In genomic region chr19:42246143-42246868, GRCh38 we compare ENCODE assay signal across 8 cellular contexts. TPM values are rescaled to one million over a fixed set of nuclear protein-coding genes. Genes with fewer than 3 reads are reported as not detected.
A peak's percentile ranks its signal among the peaks of the same experiment; 100 is the strongest.
DNase-seq lines count a peak whose midpoint lies in the region; ATAC-seq and TF ChIP-seq lines count a peak whose summit lies in the region.

No MANE protein-coding gene starts in this region.

- H3K27me3 ChIP-seq in OCI-LY3 (ENCODE audit: low read depth, low read length) (no peaks in the 10 kb centered on the region), colonic mucosa (no peaks in the 10 kb centered on the region), lung (ENCODE audit: control insufficient read depth, insufficient read depth) (no peaks in the 10 kb centered on the region), tibial nerve (no peaks in the 10 kb centered on the region)

- TF ChIP-seq CTCF in OCI-LY3 (IDR thresholded peaks at IDR 0.05; ENCODE audit: low read depth, low read length) (no peak), colonic mucosa (IDR thresholded peaks at IDR 0.05) (peak; percentile 54), lung (IDR thresholded peaks at IDR 0.05; ENCODE audit: control extremely low read depth, extremely low read depth) (peak; percentile 29), tibial nerve (IDR thresholded peaks at IDR 0.05) (peak; percentile 41 to 83 (median 67))

- no peak overlapping the region for H3K9ac ChIP-seq in OCI-LY3 (ENCODE audit: low read length)
- H3K9ac ChIP-seq in colonic mucosa (ENCODE audit: low read depth in 2 of 2, low read length in 2 of 2), result no peak overlapping the region

- H2AFZ ChIP-seq in OCI-LY3 (ENCODE audit: low read depth, low read length), result no peak overlapping the region

- peaks cover 20% of the 10 kb centered on the region for H3K4me1 ChIP-seq in OCI-LY3 (ENCODE audit: low read length)
- peaks cover 3% of the 10 kb centered on the region for H3K4me1 ChIP-seq in colonic mucosa
- peaks cover 4 to 6% of the 10 kb centered on the region in 2 donors for H3K4me1 ChIP-seq in lung (ENCODE audit: control insufficient read depth in 2 of 2, insufficient read depth in 2 of 2, low read length in 2 of 2)
- peaks cover 0 to 81% (median 55%) of the 10 kb centered on the region in 4 donors for H3K4me1 ChIP-seq in tibial nerve

- peaks cover 17% of the 10 kb centered on the region for H4K20me1 ChIP-seq in OCI-LY3 (ENCODE audit: insufficient read depth, low read length)

- H3K79me2 ChIP-seq in OCI-LY3 (ENCODE audit: low read length), result peaks cover 38% of the 10 kb centered on the region

- intact Hi-C loops in colonic mucosa (cut with DNase I), result loop anchor here (2.0 to 5.0 kb wide), 3 partner anchors 32 to 114 kb away; partner anchors contain the start of gene POU2F2

- peaks cover 15% of the 10 kb centered on the region for H3K36me3 ChIP-seq in OCI-LY3 (replicated peaks; ENCODE audit: low read depth, low read length)
- H3K36me3 ChIP-seq in colonic mucosa, result no peaks in the 10 kb centered on the region
- peaks cover 7 to 19% of the 10 kb centered on the region in 2 donors for H3K36me3 ChIP-seq in lung (ENCODE audit: control insufficient read depth in 2 of 2, insufficient read depth in 2 of 2, low read length in 2 of 2)
- H3K36me3 ChIP-seq in tibial nerve, result peaks cover 0 to 34% (median 0%) of the 10 kb centered on the region in 3 donors

- peak in 1 of 2 donors; percentile 66 for TF ChIP-seq EP300 in tibial nerve (IDR thresholded peaks at IDR 0.05)

- H3K4me3 ChIP-seq in OCI-LY3 (ENCODE audit: low read length), result no peak overlapping the region
- H3K4me3 ChIP-seq in colonic mucosa, result no peak overlapping the region
- H3K4me3 ChIP-seq in lung, result no peak overlapping the region
- H3K4me3 ChIP-seq in tibial nerve, result no peak overlapping the region

- ATAC-seq in lung (ENCODE audit: insufficient read depth, low FRiP score) (no peak), GM19351 (IDR thresholded peaks at IDR 0.05; ENCODE audit: unreplicated experiment) (no peak)

- TF ChIP-seq POLR2A in tibial nerve (IDR thresholded peaks at IDR 0.05), result no peak

- 29 to 37% methylated on average over 10 of the region's 10 CpGs for WGBS in lung, 2 donors
- 8 to 17% methylated on average over 10 of the region's 10 CpGs for WGBS in tibial nerve, 2 donors

- H3K9me3 ChIP-seq in OCI-LY3 (ENCODE audit: insufficient read depth, low read length), result no peaks in the 10 kb centered on the region
- H3K9me3 ChIP-seq in colonic mucosa, result no peaks in the 10 kb centered on the region
- no peaks in the 10 kb centered on the region for H3K9me3 ChIP-seq in lung (ENCODE audit: control insufficient read depth in 2 of 2, insufficient read depth in 1 of 2, low read length in 1 of 2)
- no peaks in the 10 kb centered on the region for H3K9me3 ChIP-seq in tibial nerve

- H3K4me2 ChIP-seq in OCI-LY3 (ENCODE audit: low read length), result peak overlapping the region; percentile 28; the same call in 1 of the 2 replicates

- H3K27ac ChIP-seq in OCI-LY3 (ENCODE audit: low read length) (peak overlapping the region; percentile 13; the same call in 1 of the 2 replicates), colonic mucosa (peak overlapping the region; percentile 4), lung (ENCODE audit: low read depth in 1 of 2, low read length in 1 of 2) (peak overlapping the region; percentile 4 to 32), tibial nerve (peak overlapping the region; percentile 2 to 100 (median 100))

- DNase-seq in NCI-H2196 (lab: John Stamatoyannopoulos, UW; ENCODE audit: unreplicated experiment), result peak; percentile 36
- no peak for DNase-seq in NCI-H2196 treated with DMSO at 0.1 percent for 48 hours (lab: John Stamatoyannopoulos, UW; ENCODE audit: unreplicated experiment)
- peak; percentile 68 for DNase-seq in colonic mucosa
- DNase-seq in lung (ENCODE audit: low spot score), result peak; percentile 58
- DNase-seq in tibial nerve (ENCODE audit: low spot score in 2 of 2), result peak; percentile 50 to 63
- DNase-seq in OCI-M2 (lab: John Stamatoyannopoulos, UW; ENCODE audit: unreplicated experiment), result no peak

RNA-seq across cellular contexts. Expression of gene GSK3A, which starts 3.9 kb away (rescaled TPM):
- total RNA-seq in colonic mucosa, result 10 to 100 TPM; 47.8 to 51.8 TPM
- total RNA-seq in lung, result 10 to 100 TPM; 23.7 to 38.8 TPM
- 10 to 100 TPM; 53.7 to 54.2 TPM for polyA plus RNA-seq in lung
- 10 to 100 TPM; 24.7 to 34.5 (median 28.3) TPM for total RNA-seq in tibial nerve

RNA-seq across cellular contexts. Expression of gene ERF, which starts 8.6 kb away (rescaled TPM):
- total RNA-seq in colonic mucosa, result 10 to 100 TPM; 46.7 to 57.3 TPM
- total RNA-seq in lung, result 10 to 100 TPM; 24.2 to 53.6 TPM
- 10 to 100 TPM; 35.2 to 50.8 TPM for polyA plus RNA-seq in lung
- total RNA-seq in tibial nerve, result 10 to 100 TPM; 30.4 to 42.6 (median 35.1) TPM

RNA-seq across cellular contexts. Expression of gene CIC, which starts 22.7 kb away (rescaled TPM):
- 10 to 100 TPM; 47.8 to 54.6 TPM for total RNA-seq in colonic mucosa
- total RNA-seq in lung, result 10 to 100 TPM; 31.2 to 84.5 TPM
- 10 to 100 TPM; 38.2 to 43.0 TPM for polyA plus RNA-seq in lung
- total RNA-seq in tibial nerve, result 10 to 100 TPM; 27.0 to 74.1 (median 41.3) TPM

RNA-seq across cellular contexts. Expression of gene ZNF526, which starts 26.2 kb away (rescaled TPM):
- total RNA-seq in colonic mucosa (10 to 100 TPM in 1 of 2 donors, 1 to 10 TPM in 1; 9.3 to 12.8 TPM), lung (10 to 100 TPM in 1 of 2 donors, 1 to 10 TPM in 1; 5.3 to 14.4 TPM), tibial nerve (1 to 10 TPM; 4.3 to 6.3 (median 6.3) TPM)
- 1 to 10 TPM; 4.6 to 5.5 TPM for polyA plus RNA-seq in lung

RNA-seq across cellular contexts. Expression of gene DEDD2, which starts 28.8 kb away (rescaled TPM):
- total RNA-seq in colonic mucosa (10 to 100 TPM; 27.0 to 33.8 TPM), lung (10 to 100 TPM; 34.1 to 39.4 TPM), tibial nerve (10 to 100 TPM; 33.9 to 56.2 (median 40.3) TPM)
- 10 to 100 TPM; 31.4 to 60.8 TPM for polyA plus RNA-seq in lung

Comparison
In these comparisons a context has a peak if more than half of its experiments do, and no peak if none do; other contexts are left out.
1. DNase-seq: peak in NCI-H2196 (single experiment), colonic mucosa (single experiment), lung (single experiment) and tibial nerve (2 of 2); none in NCI-H2196 treated with DMSO at 0.1 percent for 48 hours (single experiment) and OCI-M2 (single experiment).
2. H3K27ac ChIP-seq: peak in every context shown above with its lines; median percentile 100 in tibial nerve; 18 in lung; 13 in OCI-LY3; 4 in colonic mucosa.